Comparison of ENCODE assay signal across 25 cellular contexts in the genomic region with DNA sequence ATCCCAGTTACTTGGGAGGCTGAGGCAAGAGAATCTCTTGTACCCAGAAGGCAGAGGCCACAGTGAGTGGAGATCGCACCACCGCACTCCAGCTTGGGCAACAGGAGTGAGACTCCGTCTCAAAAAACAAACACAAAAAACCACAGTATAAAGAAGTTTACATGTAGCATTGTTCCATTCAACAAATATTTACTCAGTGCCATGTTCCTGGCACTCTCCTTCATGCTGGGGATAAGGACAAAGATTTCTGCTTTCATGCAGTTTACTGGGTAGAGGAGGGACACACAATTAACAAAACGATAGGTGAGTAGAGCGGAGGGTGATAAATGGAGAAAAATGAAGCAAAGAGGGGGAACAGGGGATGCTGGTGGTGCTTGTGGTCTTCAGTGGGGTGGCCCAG.
"Had no signal": no experiment of that assay in that cellular context is flagged by ENCODE, and none has a peak within 500 bp of the region (broad histone marks: within the 10 kb centered on the region; RNA-seq: fewer than 3 reads in every experiment).

No MANE protein-coding gene starts in this region.

- H3K4me3 Mint-ChIP-seq: natural killer cell treated with Interleukin-12 subunit alpha and Interleukin-12 subunit beta and Interleukin-15 and Interleukin-18, amount 100 ng/mL, for 72 hours; T-helper 2 cell treated with Interferon-gamma antibody and Interleukin-4, amounts not matched to agents 5 μg/mL and 100 μg/mL, for 36 hours; type B pancreatic cell had no signal

- H3K27ac Mint-ChIP-seq: activated naive CD4-positive, alpha-beta T cell treated with anti-CD3 and anti-CD28 coated beads, Interleukin-2, amount 50 U/mL, for 72 hours; natural killer cell treated with Interleukin-12 subunit alpha and Interleukin-12 subunit beta and Interleukin-15 and Interleukin-18, amount 100 ng/mL, for 72 hours; T-helper 2 cell treated with Interferon-gamma antibody and Interleukin-4, amounts not matched to agents 5 μg/mL and 100 μg/mL, for 36 hours; type B pancreatic cell had no signal

- H3K9me3 Mint-ChIP-seq: activated naive CD4-positive, alpha-beta T cell treated with anti-CD3 and anti-CD28 coated beads, Interleukin-2, amount 50 U/mL, for 72 hours; natural killer cell treated with Interleukin-12 subunit alpha and Interleukin-12 subunit beta and Interleukin-15 and Interleukin-18, amount 100 ng/mL, for 72 hours; T-helper 2 cell treated with Interferon-gamma antibody and Interleukin-4, amounts not matched to agents 5 μg/mL and 100 μg/mL, for 36 hours; type B pancreatic cell had no signal

- H3K27ac ChIP-seq: ascending aorta, neutrophil, thoracic aorta, vagina had no signal

- ATAC-seq: activated naive CD4-positive, alpha-beta T cell treated with anti-CD3 and anti-CD28 coated beads, Interleukin-2, amount 50 U/mL, for 72 hours; left ventricle myocardium superior; sciatic nerve had no signal

- H2AFZ ChIP-seq: hepatocyte had no signal

- H3K4me3 ChIP-seq: ascending aorta, hepatocyte, thoracic aorta, vagina had no signal

- H3K27me3 ChIP-seq: ascending aorta, brain microvascular endothelial cell, hepatocyte, vagina had no signal

- DNase-seq: activated T-cell treated with anti-CD3 and anti-CD28 coated beads, Interleukin-2, amount 50 U/mL, for 1 hour; central memory CD4-positive, alpha-beta T cell; dermis blood vessel endothelial cell; effector CD8-positive, alpha-beta T cell; foreskin melanocyte; kidney glomerular epithelial cell; left ventricle myocardium superior; mammary epithelial cell; midbrain; small intestine; stimulated activated CD4-positive, alpha-beta T cell treated with anti-CD3 and anti-CD28 coated beads, Interleukin-15, amount 100 ng/mL, for 24 hours; stimulated activated CD4-positive, alpha-beta T cell treated with anti-CD3 and anti-CD28 coated beads, Interleukin-2, amount 100 ng/mL, for 48 hours; stimulated activated CD8-positive, alpha-beta memory T cell treated with anti-CD3 and anti-CD28 coated beads, Interleukin-4, amount 100 ng/mL, for 48 hours; stimulated activated naive CD4-positive, alpha-beta T cell had no signal

- H3K27me3 Mint-ChIP-seq: type B pancreatic cell had no signal

- H3K9me3 ChIP-seq: ascending aorta, neutrophil, thoracic aorta, vagina had no signal

- H3K36me3 ChIP-seq: brain microvascular endothelial cell, neutrophil, thoracic aorta, vagina had no signal

- H3K36me3 Mint-ChIP-seq: activated naive CD4-positive, alpha-beta T cell treated with anti-CD3 and anti-CD28 coated beads, Interleukin-2, amount 50 U/mL, for 72 hours; natural killer cell treated with Interleukin-12 subunit alpha and Interleukin-12 subunit beta and Interleukin-15 and Interleukin-18, amount 100 ng/mL, for 72 hours had no signal
